ENCODE assay signal across 14 cellular contexts in the genomic region with DNA sequence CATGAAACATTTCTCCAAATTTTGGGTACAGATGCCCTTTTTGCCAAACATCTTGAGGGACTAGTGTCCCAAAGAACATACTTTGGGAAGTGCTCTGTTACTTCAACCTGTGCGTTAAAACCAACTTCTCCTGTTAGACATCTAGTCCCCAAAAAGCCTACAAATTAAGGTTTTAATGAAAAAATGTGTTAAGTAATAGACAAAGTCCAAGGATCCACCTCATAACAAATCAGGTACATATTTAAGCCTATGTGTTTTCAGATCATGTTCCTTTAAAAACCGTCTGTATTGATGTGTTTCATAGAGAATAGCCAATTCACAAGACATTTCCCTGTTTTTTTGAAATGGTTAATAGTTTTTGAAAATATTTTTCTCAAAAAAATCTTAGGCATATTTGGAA.
DNase-seq lines count a peak whose midpoint lies in the region; ATAC-seq and TF ChIP-seq lines count a peak whose summit lies in the region.
"Had no signal": no experiment of that assay in that cellular context is flagged by ENCODE, and none has a peak within 500 bp of the region (broad histone marks: within the 10 kb centered on the region; RNA-seq: fewer than 3 reads in every experiment).

No MANE protein-coding gene starts in this region.

- TF ChIP-seq POLR2A in heart left ventricle (IDR thresholded peaks at IDR 0.05) (no peak), esophagus squamous epithelium (IDR thresholded peaks at IDR 0.05) (no peak), gastrocnemius medialis (IDR thresholded peaks at IDR 0.05) (no peak)

- intact Hi-C loops in heart left ventricle (cut with DNase I), result loop anchor here (2.0 to 10.0 kb wide), 13 partner anchors 129 to 471 kb away; no protein-coding TSS in a partner anchor
- intact Hi-C loops in Right ventricle myocardium superior (cut with DNase I), result loop anchor here (5.0 kb wide), 1 partner anchor 196 kb away; no protein-coding TSS in a partner anchor
- intact Hi-C loops in esophagus squamous epithelium (cut with DNase I), result loop anchor here (5.0 kb wide), 1 partner anchor 456 kb away; no protein-coding TSS in a partner anchor
- intact Hi-C loops in gastrocnemius medialis (cut with DNase I; ENCODE audit: low total_unique reads), result loop anchor here (1.0 to 10.0 kb wide), 5 partner anchors 69 to 369 kb away; a partner anchor contains a TSS
- intact Hi-C loops in upper lobe of right lung (cut with DNase I), result loop anchor here (10.0 kb wide), 1 partner anchor 459 kb away; no protein-coding TSS in a partner anchor

- H3K9me3 Mint-ChIP-seq in natural killer cell treated with Interleukin-12 subunit alpha and Interleukin-12 subunit beta and Interleukin-15 and Interleukin-18, amount 100 ng/mL, for 72 hours, result no peaks in the 10 kb centered on the region

- DNase-seq in heart left ventricle (no peak), Right ventricle myocardium superior (no peak), esophagus squamous epithelium (lab: John Stamatoyannopoulos, UW) (no peak), gastrocnemius medialis (no peak), upper lobe of right lung (no peak), NCI-H2081 (lab: John Stamatoyannopoulos, UW) (no peak)
- DNase-seq in natural killer cell treated with Interleukin-12 subunit alpha and Interleukin-12 subunit beta and Interleukin-15 and Interleukin-18, amount 100 ng/mL, for 72 hours (ENCODE audit: low spot score), result no peak
- DNase-seq: DMS153, EL, NCI-H1417, NCI-H2029, NCI-H510A had no signal

- H3K36me3 Mint-ChIP-seq in natural killer cell treated with Interleukin-12 subunit alpha and Interleukin-12 subunit beta and Interleukin-15 and Interleukin-18, amount 100 ng/mL, for 72 hours, result no peaks in the 10 kb centered on the region

- WGBS in heart left ventricle, 4 donors, result 91 to 98% (median 95%) methylated on average over 2 of the region's 2 CpGs
- 73 to 95% methylated on average over 2 of the region's 2 CpGs for WGBS in esophagus squamous epithelium, 2 donors

- H3K4me3 ChIP-seq in heart left ventricle (no peak overlapping the region), esophagus squamous epithelium (no peak overlapping the region), gastrocnemius medialis (no peak overlapping the region), upper lobe of right lung (no peak overlapping the region)

- no peak for ATAC-seq in heart left ventricle
- ATAC-seq in Right ventricle myocardium superior (ENCODE audit: poor library complexity), result no peak
- ATAC-seq in gastrocnemius medialis, result no peak
- ATAC-seq in upper lobe of right lung, result no peak
- ATAC-seq in GM21576 (IDR thresholded peaks at IDR 0.05; ENCODE audit: unreplicated experiment), result no peak
- no peak for ATAC-seq in natural killer cell treated with Interleukin-12 subunit alpha and Interleukin-12 subunit beta and Interleukin-15 and Interleukin-18, amount 100 ng/mL, for 72 hours

- no peaks in the 10 kb centered on the region for H3K36me3 ChIP-seq in heart left ventricle
- no peaks in the 10 kb centered on the region for H3K36me3 ChIP-seq in esophagus squamous epithelium
- no peaks in the 10 kb centered on the region for H3K36me3 ChIP-seq in gastrocnemius medialis
- H3K36me3 ChIP-seq in upper lobe of right lung, result no peaks in the 10 kb centered on the region

- TF ChIP-seq CTCF in heart left ventricle (IDR thresholded peaks at IDR 0.05), result no peak
- no peak for TF ChIP-seq CTCF in esophagus squamous epithelium (IDR thresholded peaks at IDR 0.05)
- no peak for TF ChIP-seq CTCF in gastrocnemius medialis (IDR thresholded peaks at IDR 0.05 in 4 of 5, conservative IDR thresholded peaks at IDR 0.05 in 1 of 5)
- TF ChIP-seq CTCF in upper lobe of right lung (IDR thresholded peaks at IDR 0.05), result no peak

- H3K9me3 ChIP-seq in heart left ventricle (no peaks in the 10 kb centered on the region), esophagus squamous epithelium (no peaks in the 10 kb centered on the region), gastrocnemius medialis (no peaks in the 10 kb centered on the region), upper lobe of right lung (no peaks in the 10 kb centered on the region)

- in situ Hi-C loops in gastrocnemius medialis (cut with MboI; ENCODE audit: low sequenced_read_pairs in 4 of 4), result loop anchor here (5.0 to 25.0 kb wide), 7 partner anchors 89 to 469 kb away; a partner anchor contains a TSS

- no peak overlapping the region for H3K4me3 Mint-ChIP-seq in natural killer cell treated with Interleukin-12 subunit alpha and Interleukin-12 subunit beta and Interleukin-15 and Interleukin-18, amount 100 ng/mL, for 72 hours

- H3K27ac Mint-ChIP-seq in natural killer cell treated with Interleukin-12 subunit alpha and Interleukin-12 subunit beta and Interleukin-15 and Interleukin-18, amount 100 ng/mL, for 72 hours, result no peak overlapping the region

- no peaks in the 10 kb centered on the region for H3K27me3 ChIP-seq in heart left ventricle
- H3K27me3 ChIP-seq in esophagus squamous epithelium, result no peaks in the 10 kb centered on the region
- no peaks in the 10 kb centered on the region for H3K27me3 ChIP-seq in gastrocnemius medialis
- H3K27me3 ChIP-seq in upper lobe of right lung, result no peaks in the 10 kb centered on the region

- peaks cover 5 to 8% of the 10 kb centered on the region in 2 donors for H3K27me3 Mint-ChIP-seq in natural killer cell treated with Interleukin-12 subunit alpha and Interleukin-12 subunit beta and Interleukin-15 and Interleukin-18, amount 100 ng/mL, for 72 hours

- peaks cover 0 to 4% of the 10 kb centered on the region in 2 donors for H3K4me1 Mint-ChIP-seq in natural killer cell treated with Interleukin-12 subunit alpha and Interleukin-12 subunit beta and Interleukin-15 and Interleukin-18, amount 100 ng/mL, for 72 hours (ENCODE audit: low read depth in 2 of 2)

- peak overlapping the region; percentile 38 to 87 (median 70) for H3K27ac ChIP-seq in heart left ventricle
- H3K27ac ChIP-seq in esophagus squamous epithelium, result peak overlapping the region in 3 of 4 donors; percentile 36 to 70 (median 57)
- peak overlapping the region; percentile 39 to 58 (median 52) for H3K27ac ChIP-seq in gastrocnemius medialis
- peak overlapping the region; percentile 14 for H3K27ac ChIP-seq in upper lobe of right lung
- H3K27ac ChIP-seq: C4-2B had no signal

- peaks cover 0 to 46% (median 11%) of the 10 kb centered on the region in 12 donors for H3K4me1 ChIP-seq in heart left ventricle
- H3K4me1 ChIP-seq in esophagus squamous epithelium, result peaks cover 0 to 41% (median 5%) of the 10 kb centered on the region in 3 donors
- peaks cover 5 to 12% of the 10 kb centered on the region in 2 donors for H3K4me1 ChIP-seq in gastrocnemius medialis
- H3K4me1 ChIP-seq in upper lobe of right lung, result no peaks in the 10 kb centered on the region

Comparison
In these comparisons a context has a peak if more than half of its experiments do, and no peak if none do; other contexts are left out.
1. H3K27ac ChIP-seq: peak in every context shown above with its lines; median percentile 70 in heart left ventricle; 57 in esophagus squamous epithelium; 52 in gastrocnemius medialis; 14 in upper lobe of right lung.